ENCODE assay signal across 14 cellular contexts in the genomic region with DNA sequence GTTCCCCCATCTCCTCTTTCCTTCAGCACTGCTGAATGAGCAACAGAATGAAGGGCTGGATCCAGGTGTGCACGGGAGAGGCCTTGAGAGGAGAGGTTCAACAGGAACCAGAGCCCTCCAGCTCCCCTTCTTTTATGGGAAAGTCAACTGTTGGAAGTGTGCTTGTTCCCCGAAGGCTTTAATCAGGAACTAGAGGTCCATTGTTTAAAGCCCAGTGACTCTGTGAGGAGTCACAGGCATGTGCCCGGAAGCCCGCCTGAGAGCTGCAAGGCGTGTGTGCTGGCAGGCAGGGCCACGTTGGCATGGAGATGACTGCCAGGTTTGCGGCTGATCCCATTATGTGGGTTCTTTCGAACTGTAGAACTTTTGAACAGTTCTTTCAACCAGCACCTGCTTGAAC. TPM values are rescaled to one million over a fixed set of nuclear protein-coding genes. Genes with fewer than 3 reads are reported as not detected.
DNase-seq lines count a peak whose midpoint lies in the region; FAIRE-seq and TF ChIP-seq lines count a peak whose summit lies in the region.
"Had no signal": no experiment of that assay in that cellular context is flagged by ENCODE, and none has a peak within 500 bp of the region (broad histone marks: within the 10 kb centered on the region; RNA-seq: fewer than 3 reads in every experiment).

No MANE protein-coding gene starts in this region.

- in situ Hi-C loops in transverse colon (cut with MboI; ENCODE audit: low pct_ligation_motif_present in 1 of 4, low pct_unique_long_range_greater_than_20kb in 1 of 4, low sequenced_read_pairs in 3 of 4) = loop anchor here in 1 of 4 donors (25.0 kb wide), 1 partner anchor 291 kb away; no protein-coding TSS in a partner anchor

- no peak for TF ChIP-seq POLR2A in transverse colon (IDR thresholded peaks at IDR 0.05)

- no peak for TF ChIP-seq CTCF in transverse colon (IDR thresholded peaks at IDR 0.05)

- DNase-seq in NCI-H2196 (lab: John Stamatoyannopoulos, UW; ENCODE audit: unreplicated experiment) = peak; percentile 30
- no peak for DNase-seq in NCI-H2196 treated with DMSO at 0.1 percent for 48 hours (lab: John Stamatoyannopoulos, UW; ENCODE audit: unreplicated experiment)
- peak; percentile 74 to 95 for DNase-seq in dermis microvascular lymphatic vessel endothelial cell (ENCODE audit: low read depth in 2 of 2)
- peak; percentile 84 for DNase-seq in medulla oblongata (ENCODE audit: extremely low spot score)
- peak; percentile 43 for DNase-seq in transverse colon
- no peak for DNase-seq in urothelium cell line (ENCODE audit: low spot score)
- no peak for DNase-seq in stimulated activated CD4-positive, alpha-beta T cell treated with anti-CD3 and anti-CD28 coated beads, Interleukin-4, amount 100 ng/mL, for 4 hours
- DNase-seq in NCI-H187 treated with DMSO at 0.1 percent for 48 hours (lab: John Stamatoyannopoulos, UW) = no peak
- DNase-seq: GDM1, occipital lobe had no signal

- H3K27ac ChIP-seq in transverse colon = peak overlapping the region; percentile 8 to 85 (median 53)
- H3K27ac ChIP-seq: A549, PC-9 had no signal

- no peak for TF ChIP-seq EP300 in transverse colon (IDR thresholded peaks at IDR 0.05; ENCODE audit: low read depth)

- no peaks in the 10 kb centered on the region for H3K36me3 ChIP-seq in transverse colon

- 62% methylated on average over 8 of the region's 8 CpGs; no CpG with 5 or more reads in 1 of the 2 donors for WGBS in transverse colon (ENCODE audit: low coverage in 1 of 2), 2 donors

- peaks cover 6 to 41% (median 22%) of the 10 kb centered on the region in 4 donors for H3K4me1 ChIP-seq in transverse colon

- no peak overlapping the region for H3K4me3 ChIP-seq in transverse colon
- H3K4me3 ChIP-seq: A549, PC-9 had no signal

- H3K27me3 ChIP-seq in transverse colon = no peaks in the 10 kb centered on the region

- H3K9me3 ChIP-seq in transverse colon = no peaks in the 10 kb centered on the region
- H3K9me3 ChIP-seq: A549 had no signal

- no peak for FAIRE-seq in urothelium cell line (lab: Jason Lieb, UNC)
- FAIRE-seq: A549, colon, TTC549 had no signal

- intact Hi-C loops in transverse colon (cut with DNase I; ENCODE audit: low total_unique reads) = no loop called here

RNA-seq across cellular contexts. Expression of gene BACE2, which starts 3.2 kb away (rescaled TPM):
- 196 and 425 TPM in 2 replicates for total RNA-seq in dermis microvascular lymphatic vessel endothelial cell
- total RNA-seq in transverse colon = 10 to 100 TPM; 28.4 to 52.5 (median 43.9) TPM

Comparison
In these comparisons a context has a peak if more than half of its experiments do, and no peak if none do; other contexts are left out.
1. DNase-seq: peak in NCI-H2196 (single experiment), dermis microvascular lymphatic vessel endothelial cell (2 of 2), medulla oblongata (single experiment) and transverse colon (single experiment); none in NCI-H2196 treated with DMSO at 0.1 percent for 48 hours (single experiment), urothelium cell line (single experiment), stimulated activated CD4-positive, alpha-beta T cell treated with anti-CD3 and anti-CD28 coated beads, Interleukin-4, amount 100 ng/mL, for 4 hours (0 of 2) and NCI-H187 treated with DMSO at 0.1 percent for 48 hours (single experiment).